ENCODE assay signal across 8 cellular contexts in genomic region chr1:209850342-209850979, GRCh38. TPM values are rescaled to one million over a fixed set of nuclear protein-coding genes. Genes with fewer than 3 reads are reported as not detected.
DNase-seq lines count a peak whose midpoint lies in the region; ATAC-seq, FAIRE-seq and TF ChIP-seq lines count a peak whose summit lies in the region.

No MANE protein-coding gene starts in this region.

- DNase-seq in A172 (ENCODE audit: low spot score) = peak; percentile 87
- peak; percentile 17 for DNase-seq in GM12865 (ENCODE audit: low read depth)
- DNase-seq in NCI-H82 treated with DMSO at 0.1 percent for 48 hours (lab: John Stamatoyannopoulos, UW; ENCODE audit: unreplicated experiment) = peak; percentile 24
- peak; percentile 63 for DNase-seq in adipocyte (ENCODE audit: low read depth)
- DNase-seq in stimulated activated CD4-positive, alpha-beta T cell treated with anti-CD3 and anti-CD28 coated beads, TNF-alpha, amount 100 ng/mL, for 48 hours (ENCODE audit: low read depth in 3 of 3) = peak in 2 of 3 donors; percentile 10 to 31

- no peak overlapping the region for H3K9ac ChIP-seq in adipocyte (ENCODE audit: low read length)

- H3K4me1 ChIP-seq in adipocyte (ENCODE audit: control insufficient read depth, insufficient read depth, low read length) = peaks cover 20% of the 10 kb centered on the region

- no peak overlapping the region for H3K4me3 ChIP-seq in GM12865 (ENCODE audit: low read depth, low read length)
- H3K4me3 ChIP-seq in adipocyte (ENCODE audit: low read length) = no peak overlapping the region

- FAIRE-seq in islet of Langerhans (lab: Jason Lieb, UNC) = peak; percentile 76

- H3K9me3 ChIP-seq in adipocyte (ENCODE audit: control insufficient read depth, low read length) = no peaks in the 10 kb centered on the region

- TF ChIP-seq CTCF in GM12865 (IDR thresholded peaks at IDR 0.05; ENCODE audit: insufficient read depth, low read depth, low read length, missing control alignments) = peak; percentile 43

- no peaks in the 10 kb centered on the region for H3K27me3 ChIP-seq in adipocyte (replicated peaks; ENCODE audit: control insufficient read depth, insufficient read depth, low read length)

- H3K36me3 ChIP-seq in adipocyte (ENCODE audit: control insufficient read depth, insufficient read depth, low read length, severe bottlenecking) = peaks cover 83% of the 10 kb centered on the region

- ATAC-seq in HG03354 (IDR thresholded peaks at IDR 0.05; ENCODE audit: poor library complexity, severe bottlenecking, unreplicated experiment) (peak; percentile 67), HG03571 (IDR thresholded peaks at IDR 0.05; ENCODE audit: unreplicated experiment) (no peak)

RNA-seq across cellular contexts. Expression of gene UTP25, which starts 22.7 kb away (rescaled TPM):
- 12.1 and 15.9 TPM in 2 replicates for total RNA-seq in A172 (2014; rRNA removed; shearing (Covaris generic))

RNA-seq across cellular contexts. Expression of gene IRF6, which starts 44.5 kb away (rescaled TPM):
- total RNA-seq in A172 (2014; rRNA removed; shearing (Covaris generic)) = 0.02 TPM in 1 of 2 replicates, not detected in the other

Comparison
In these comparisons a context has a peak if more than half of its experiments do, and no peak if none do; other contexts are left out.
1. DNase-seq: peak in every context shown above with its lines; median percentile 87 in A172; 63 in adipocyte; 24 in NCI-H82 treated with DMSO at 0.1 percent for 48 hours; 20 in stimulated activated CD4-positive, alpha-beta T cell treated with anti-CD3 and anti-CD28 coated beads, TNF-alpha, amount 100 ng/mL, for 48 hours; 17 in GM12865.